In genomic region chr1:112558634-112559033, GRCh38 we compare ENCODE assay signal across 24 cellular contexts.
"Had no signal": no experiment of that assay in that cellular context is flagged by ENCODE, and none has a peak within 500 bp of the region (broad histone marks: within the 10 kb centered on the region; RNA-seq: fewer than 3 reads in every experiment).

No MANE protein-coding gene starts in this region.

- FAIRE-seq: endothelial cell of umbilical vein, small intestine, urothelium cell line had no signal

- DNase-seq: colonic mucosa; dermis blood vessel endothelial cell; effector CD4-positive, alpha-beta T cell; endodermal cell; erythroblast; foreskin melanocyte; heart left ventricle; hippocampal formation; left colon; left ventricle myocardium superior; mesendoderm; naive B cell; nephron progenitor cell; ovary; right cardiac atrium; small intestine; stimulated activated CD4-positive, alpha-beta T cell treated with anti-CD3 and anti-CD28 coated beads, Interleukin-2, amount 100 ng/mL, for 48 hours; stimulated activated naive CD8-positive, alpha-beta T cell treated with anti-CD3 and anti-CD28 coated beads, Interleukin-15, Interleukin-2, amounts not matched to agents 100 U/mL and 50 U/mL, for 24 hours; thyroid gland had no signal

- H3K9me3 ChIP-seq: colonic mucosa, heart left ventricle, ovary, suprapubic skin, thyroid gland had no signal

- H3K36me3 ChIP-seq: colonic mucosa, ovary, thyroid gland had no signal

- H3K4me1 ChIP-seq: colonic mucosa, suprapubic skin had no signal

- H3K4me3 ChIP-seq: colonic mucosa, heart left ventricle, lung, ovary, suprapubic skin, thyroid gland had no signal

- H3K27me3 ChIP-seq: colonic mucosa, heart left ventricle, ovary, suprapubic skin, thyroid gland had no signal

- H3K27ac ChIP-seq: colonic mucosa, heart left ventricle, ovary, suprapubic skin, thyroid gland had no signal

- ATAC-seq: heart left ventricle; left colon; left ventricle myocardium superior; right cardiac atrium; stimulated activated effector memory CD8-positive, alpha-beta T cell treated with anti-CD3 and anti-CD28 coated beads, Interleukin-12 subunit alpha, Interleukin-12 subunit beta, amount 100 ng/mL, for 72 hours; stimulated activated naive CD8-positive, alpha-beta T cell treated with anti-CD3 and anti-CD28 coated beads, Interleukin-15, Interleukin-2, amounts not matched to agents 100 U/mL and 50 U/mL, for 24 hours had no signal
